Comparison of ENCODE assay signal across 8 cellular contexts in the genomic region with DNA sequence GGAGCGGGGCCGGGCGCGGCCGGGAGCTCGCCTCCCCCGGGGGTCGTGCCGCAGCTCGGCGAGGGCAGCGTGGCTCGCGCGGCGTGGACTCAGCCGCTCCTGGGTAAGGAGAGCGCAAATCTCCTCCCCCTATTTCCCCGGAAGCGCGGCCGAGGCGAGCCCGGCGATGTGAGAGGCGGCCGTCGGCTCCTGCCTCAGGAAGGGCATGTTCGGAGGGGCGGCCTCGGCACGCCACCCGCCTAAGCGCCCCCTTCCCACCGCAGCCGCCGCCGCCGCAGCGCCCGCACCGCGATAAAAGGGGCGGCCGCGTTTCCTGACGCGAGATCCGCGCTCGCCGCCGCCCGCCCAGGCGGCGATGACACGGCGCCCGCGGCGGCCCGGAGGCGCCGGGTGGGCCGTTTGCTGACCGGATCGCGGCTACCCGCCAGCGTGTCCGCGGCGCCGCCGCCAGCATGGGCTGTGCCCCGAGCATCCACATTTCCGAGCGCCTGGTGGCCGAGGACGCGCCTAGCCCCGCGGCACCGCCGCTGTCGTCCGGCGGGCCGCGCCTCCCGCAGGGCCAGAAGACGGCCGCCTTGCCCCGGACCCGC. TPM values are rescaled to one million over a fixed set of nuclear protein-coding genes. Genes with fewer than 3 reads are reported as not detected.
DNase-seq lines count a peak whose midpoint lies in the region; ATAC-seq and TF ChIP-seq lines count a peak whose summit lies in the region.

A gene with protein sequence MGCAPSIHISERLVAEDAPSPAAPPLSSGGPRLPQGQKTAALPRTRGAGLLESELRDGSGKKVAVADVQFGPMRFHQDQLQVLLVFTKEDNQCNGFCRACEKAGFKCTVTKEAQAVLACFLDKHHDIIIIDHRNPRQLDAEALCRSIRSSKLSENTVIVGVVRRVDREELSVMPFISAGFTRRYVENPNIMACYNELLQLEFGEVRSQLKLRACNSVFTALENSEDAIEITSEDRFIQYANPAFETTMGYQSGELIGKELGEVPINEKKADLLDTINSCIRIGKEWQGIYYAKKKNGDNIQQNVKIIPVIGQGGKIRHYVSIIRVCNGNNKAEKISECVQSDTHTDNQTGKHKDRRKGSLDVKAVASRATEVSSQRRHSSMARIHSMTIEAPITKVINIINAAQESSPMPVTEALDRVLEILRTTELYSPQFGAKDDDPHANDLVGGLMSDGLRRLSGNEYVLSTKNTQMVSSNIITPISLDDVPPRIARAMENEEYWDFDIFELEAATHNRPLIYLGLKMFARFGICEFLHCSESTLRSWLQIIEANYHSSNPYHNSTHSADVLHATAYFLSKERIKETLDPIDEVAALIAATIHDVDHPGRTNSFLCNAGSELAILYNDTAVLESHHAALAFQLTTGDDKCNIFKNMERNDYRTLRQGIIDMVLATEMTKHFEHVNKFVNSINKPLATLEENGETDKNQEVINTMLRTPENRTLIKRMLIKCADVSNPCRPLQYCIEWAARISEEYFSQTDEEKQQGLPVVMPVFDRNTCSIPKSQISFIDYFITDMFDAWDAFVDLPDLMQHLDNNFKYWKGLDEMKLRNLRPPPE (plus strand): TSS at position 146 of the 590 bp plus-strand sequence. CDS start 307 bp downstream, at position 453.

- ATAC-seq in HCT116: peak; percentile 21
- ATAC-seq in activated T-helper 17 cell treated with anti-CD3 and anti-CD28 coated beads, Interleukin-2, amount 50 U/mL, for 72 hours (replicated peaks): peak; percentile 22

- H3K27me3 Mint-ChIP-seq in activated T-helper 17 cell treated with anti-CD3 and anti-CD28 coated beads, Interleukin-2, amount 50 U/mL, for 72 hours: no peaks in the 10 kb centered on the region

- H3K9me3 Mint-ChIP-seq in activated T-helper 17 cell treated with anti-CD3 and anti-CD28 coated beads, Interleukin-2, amount 50 U/mL, for 72 hours: no peaks in the 10 kb centered on the region

- H3K4me3 ChIP-seq in HCT116 (replicated peaks in 1 of 2; ENCODE audit: low read depth in 1 of 2, low read length in 2 of 2): peak within 1 kb of the TSS; percentile 69 to 75
- H3K4me3 ChIP-seq in foreskin fibroblast (ENCODE audit: low read depth in 1 of 2, low read length in 2 of 2): peak within 1 kb of the TSS; percentile 72 to 78
- peak within 1 kb of the TSS; percentile 79 to 93 for H3K4me3 ChIP-seq in neutrophil (ENCODE audit: low read depth in 1 of 2, low read length in 1 of 2)

- peak within 1 kb of the TSS; percentile 92 for H3K4me2 ChIP-seq in HCT116 (ENCODE audit: low read length)

- DNase-seq in SKM-1 treated with dmso at 0.1 percent for 144 hours (lab: John Stamatoyannopoulos, UW; ENCODE audit: unreplicated experiment) (peak; percentile 33), SKM-1 (lab: John Stamatoyannopoulos, UW; ENCODE audit: unreplicated experiment) (no peak), HCT116 (ENCODE audit: low read depth, low spot score) (no peak), MV-4-11 (lab: John Stamatoyannopoulos, UW) (peak; percentile 11), foreskin fibroblast (peak; percentile 33 to 73), NCI-H446 treated with DMSO at 0.1 percent for 48 hours (lab: John Stamatoyannopoulos, UW) (no peak)

- H3K9me3 ChIP-seq in HCT116 (ENCODE audit: control insufficient read depth in 1 of 2, insufficient read depth in 1 of 2, low read depth in 1 of 2, low read length in 2 of 2): no peaks in the 10 kb centered on the region
- H3K9me3 ChIP-seq in neutrophil: no peaks in the 10 kb centered on the region

- H4K20me1 ChIP-seq in HCT116 (ENCODE audit: insufficient read depth): peaks cover 7% of the 10 kb centered on the region; the same call in 1 of the 2 replicates

- BruUV-seq in HCT116 (replicated peaks; lab: Mats Ljungman, UMichigan): no TSS peak

- H3K27me3 ChIP-seq in HCT116 (ENCODE audit: insufficient read depth, low read length) (no peaks in the 10 kb centered on the region), neutrophil (peaks cover 36% of the 10 kb centered on the region)

- peak within 1 kb of the TSS; percentile 81 for H3K9ac ChIP-seq in HCT116 (ENCODE audit: low read length)

- TF ChIP-seq POLR2A in HCT116 (IDR thresholded peaks at IDR 0.05; ENCODE audit: borderline replicate concordance, extremely low read depth, insufficient read depth, insufficient read length): no peak

- peak within 1 kb of the TSS; percentile 89 for H3K27ac Mint-ChIP-seq in activated T-helper 17 cell treated with anti-CD3 and anti-CD28 coated beads, Interleukin-2, amount 50 U/mL, for 72 hours

- CTCF ChIA-PET in HCT116 (lab: Charles Lee): interaction anchor here (1.6 to 1.8 kb wide), 2 partner anchors 54 to 394 kb away, joined by 4 to 5 read pairs; no protein-coding TSS in a partner anchor

- RAD21 ChIA-PET in HCT116 (lab: Charles Lee; ENCODE audit: low non-redundant PET in 1 of 2, low total read pairs in 2 of 2, uncharacterized antibody in 2 of 2, unreplicated experiment in 2 of 2): no interaction called here

- H3K36me3 ChIP-seq in HCT116 (ENCODE audit: control insufficient read depth in 1 of 2, insufficient read depth in 2 of 2, low read length in 2 of 2) (no peaks in the 10 kb centered on the region), neutrophil (no peaks in the 10 kb centered on the region)

- H3K4me1 Mint-ChIP-seq in activated T-helper 17 cell treated with anti-CD3 and anti-CD28 coated beads, Interleukin-2, amount 50 U/mL, for 72 hours: peaks cover 10% of the 10 kb centered on the region

- no peaks in the 10 kb centered on the region for H3K36me3 Mint-ChIP-seq in activated T-helper 17 cell treated with anti-CD3 and anti-CD28 coated beads, Interleukin-2, amount 50 U/mL, for 72 hours (ENCODE audit: low read depth)

- intact Hi-C loops in HCT116 (cut with micrococcal nuclease): loop anchor here (2.0 kb wide), 2 partner anchors 51 to 63 kb away; no protein-coding TSS in a partner anchor

- H3K9me2 ChIP-seq in HCT116 (ENCODE audit: insufficient read depth): no peaks in the 10 kb centered on the region

- H3K79me2 ChIP-seq in HCT116 (ENCODE audit: insufficient read depth, low read length): peaks cover 46% of the 10 kb centered on the region

- peaks cover 10 to 31% of the 10 kb centered on the region in 2 experiments; a peak in 3 of 4 replicates for H3K4me1 ChIP-seq in HCT116 (ENCODE audit: control insufficient read depth in 1 of 2, insufficient read depth in 2 of 2, low read length in 2 of 2)
- H3K4me1 ChIP-seq in neutrophil (ENCODE audit: control insufficient read depth in 1 of 2, insufficient read depth in 1 of 2, low read depth in 1 of 2, low read length in 1 of 2): peaks cover 16 to 20% of the 10 kb centered on the region in 2 experiments

- TF ChIP-seq RAD21 in HCT116 (IDR thresholded peaks at IDR 0.05; ENCODE audit: low read depth): no peak

- H3K27ac ChIP-seq in HCT116 (ENCODE audit: low read depth, low read length) (peak within 1 kb of the TSS; percentile 91), neutrophil (peak within 1 kb of the TSS; percentile 87)

- POLR2A ChIA-PET in HCT116 (lab: Charles Lee): interaction anchor here (1.0 to 1.6 kb wide), 3 partner anchors 10 to 25 kb away, joined by 3 to 6 read pairs (median 4); no protein-coding TSS in a partner anchor

- no peak within 1 kb of the TSS for H2AFZ ChIP-seq in HCT116 (ENCODE audit: low read depth, low read length, poor library complexity, severe bottlenecking)

- H3K4me3 Mint-ChIP-seq in activated T-helper 17 cell treated with anti-CD3 and anti-CD28 coated beads, Interleukin-2, amount 50 U/mL, for 72 hours: peak within 1 kb of the TSS; percentile 89

- TF ChIP-seq CTCF in HCT116 (IDR thresholded peaks at IDR 0.05 in 2 of 3, conservative IDR thresholded peaks at IDR 0.05 in 1 of 3; ENCODE audit: borderline replicate concordance in 1 of 3, insufficient read depth in 1 of 3, low read depth in 2 of 3, low read length in 2 of 3) (no peak), foreskin fibroblast (IDR thresholded peaks at IDR 0.05; ENCODE audit: low read depth, low read length) (no peak), neutrophil (IDR thresholded peaks at IDR 0.05) (peak; percentile 22)

TF ChIP-seq in HCT116, 20 proteins besides CTCF, POLR2A, EP300 and RAD21:
- TF ChIP-seq ZFX (IDR thresholded peaks at IDR 0.05): peak; percentile 74; the same call in 1 of the 2 replicates
- no peak for TF ChIP-seq CBX3 (IDR thresholded peaks at IDR 0.05; ENCODE audit: low read depth)

RNA-seq across cellular contexts. Expression of the gene that starts here (rescaled TPM):
- total RNA-seq in HCT116 (2021; ENCODE audit: unreplicated experiment): 37.8 TPM
- polyA plus RNA-seq in HCT116 (2012): 21.4 and 22.0 TPM in 2 replicates
- total RNA-seq in activated T-helper 17 cell treated with anti-CD3 and anti-CD28 coated beads, Interleukin-2, amount 50 U/mL, for 72 hours: 10 to 100 TPM; 23.7 to 34.2 TPM

Comparison
In these comparisons a context has a peak if more than half of its experiments do, and no peak if none do; other contexts are left out.
1. DNase-seq: peak in SKM-1 treated with dmso at 0.1 percent for 144 hours (single experiment), MV-4-11 (single experiment) and foreskin fibroblast (2 of 2); none in SKM-1 (single experiment), HCT116 (single experiment) and NCI-H446 treated with DMSO at 0.1 percent for 48 hours (single experiment).
2. Peak in every context shown above with its lines, with median percentiles within 50 percentile points of each other: H3K4me3 ChIP-seq.